ENCODE assay signal across 28 cellular contexts in genomic region chr5:14953075-14953474, GRCh38.
"Had no signal": no experiment of that assay in that cellular context is flagged by ENCODE, and none has a peak within 500 bp of the region (broad histone marks: within the 10 kb centered on the region; RNA-seq: fewer than 3 reads in every experiment).

No MANE protein-coding gene starts in this region.

- H3K4me1 ChIP-seq: adrenal gland, body of pancreas, lower lobe of right lung, pancreas, right atrium auricular region, uterus had no signal

- H3K4me3 ChIP-seq: adrenal gland, body of pancreas, coronary artery, dorsolateral prefrontal cortex, lower lobe of right lung, pancreas, right atrium auricular region, tibial nerve, uterus had no signal

- DNase-seq: activated CD4-positive, alpha-beta T cell treated with anti-CD3 and anti-CD28 coated beads for 4 hours; activated CD4-positive, alpha-beta T cell treated with anti-CD3 and anti-CD28 coated beads, Interleukin-2, amount 50 U/mL, for 4 hours; activated CD4-positive, CD25-positive, alpha-beta regulatory T cell; activated naive CD4-positive, alpha-beta T cell; activated naive CD8-positive, alpha-beta T cell treated with anti-CD3 and anti-CD28 coated beads for 36 hours; activated T-cell treated with anti-CD3 and anti-CD28 coated beads for 4 hours; activated T-cell treated with anti-CD3 and anti-CD28 coated beads, Interleukin-2, amount 50 U/mL, for 72 hours; adrenal gland; aorta; body of pancreas; dorsolateral prefrontal cortex; effector memory CD4-positive, alpha-beta T cell; hypothalamus; kidney glomerular epithelial cell; lower lobe of right lung; mesendoderm; pancreas; stimulated activated CD4-positive, alpha-beta T cell treated with anti-CD3 and anti-CD28 coated beads, Interleukin-2, amount 100 ng/mL, for 48 hours; stimulated activated naive CD4-positive, alpha-beta T cell treated with Interleukin-2 at 50 U/mL for 16 hours; T-helper 1 cell; uterus had no signal

- ATAC-seq: activated T-cell treated with anti-CD3 and anti-CD28 coated beads, Interleukin-2, amount 50 U/mL, for 72 hours; body of pancreas; left lobe of liver; lower lobe of right lung; pancreas had no signal

- H3K27me3 Mint-ChIP-seq: activated naive CD8-positive, alpha-beta T cell treated with anti-CD3 and anti-CD28 coated beads for 36 hours had no signal

- H3K36me3 Mint-ChIP-seq: activated naive CD8-positive, alpha-beta T cell treated with anti-CD3 and anti-CD28 coated beads for 36 hours had no signal

- H3K4me3 Mint-ChIP-seq: activated naive CD8-positive, alpha-beta T cell treated with anti-CD3 and anti-CD28 coated beads for 36 hours; activated T-cell treated with anti-CD3 and anti-CD28 coated beads, Interleukin-2, amount 50 U/mL, for 72 hours; nephron; T-helper 2 cell treated with Interferon-gamma antibody and Interleukin-4, amounts not matched to agents 5 μg/mL and 100 μg/mL, for 36 hours had no signal

- H3K27ac ChIP-seq: adrenal gland, body of pancreas, coronary artery, dorsolateral prefrontal cortex, lower lobe of right lung, pancreas, right atrium auricular region, tibial nerve, uterus had no signal

- H3K27ac Mint-ChIP-seq: activated naive CD8-positive, alpha-beta T cell treated with anti-CD3 and anti-CD28 coated beads for 36 hours; activated T-cell treated with anti-CD3 and anti-CD28 coated beads, Interleukin-2, amount 50 U/mL, for 72 hours; nephron; T-helper 2 cell treated with Interferon-gamma antibody and Interleukin-4, amounts not matched to agents 5 μg/mL and 100 μg/mL, for 36 hours had no signal

- H3K9me3 ChIP-seq: adrenal gland, body of pancreas, lower lobe of right lung, pancreas, right atrium auricular region, tibial nerve, uterus had no signal

- H3K27me3 ChIP-seq: adrenal gland, body of pancreas, dorsolateral prefrontal cortex, pancreas, right atrium auricular region, tibial nerve, uterus had no signal

- FAIRE-seq: frontal cortex, pancreas had no signal

- H3K9me3 Mint-ChIP-seq: activated naive CD8-positive, alpha-beta T cell treated with anti-CD3 and anti-CD28 coated beads for 36 hours; activated T-cell treated with anti-CD3 and anti-CD28 coated beads, Interleukin-2, amount 50 U/mL, for 72 hours; T-helper 2 cell treated with Interferon-gamma antibody and Interleukin-4, amounts not matched to agents 5 μg/mL and 100 μg/mL, for 36 hours had no signal

- H3K36me3 ChIP-seq: adrenal gland, lower lobe of right lung, pancreas, right atrium auricular region, tibial nerve, uterus had no signal

- H3K4me1 Mint-ChIP-seq: activated naive CD8-positive, alpha-beta T cell treated with anti-CD3 and anti-CD28 coated beads for 36 hours; nephron had no signal
